15 cellular contexts compared by ENCODE assay signal in the genomic region with DNA sequence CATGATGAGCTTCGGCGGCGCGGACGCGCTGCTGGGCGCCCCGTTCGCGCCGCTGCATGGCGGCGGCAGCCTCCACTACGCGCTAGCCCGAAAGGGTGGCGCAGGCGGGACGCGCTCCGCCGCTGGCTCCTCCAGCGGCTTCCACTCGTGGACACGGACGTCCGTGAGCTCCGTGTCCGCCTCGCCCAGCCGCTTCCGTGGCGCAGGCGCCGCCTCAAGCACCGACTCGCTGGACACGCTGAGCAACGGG. TPM values are rescaled to one million over a fixed set of nuclear protein-coding genes. Genes with fewer than 3 reads are reported as not detected.
DNase-seq lines count a peak whose midpoint lies in the region; ATAC-seq and TF ChIP-seq lines count a peak whose summit lies in the region.
"Had no signal": no experiment of that assay in that cellular context is flagged by ENCODE, and none has a peak within 500 bp of the region (broad histone marks: within the 10 kb centered on the region; RNA-seq: fewer than 3 reads in every experiment).

No MANE protein-coding gene starts in this region.

- TF ChIP-seq POLR2A in spleen (IDR thresholded peaks at IDR 0.05) = no peak

- H3K4me3 ChIP-seq in H7 (ENCODE audit: insufficient read depth, low read depth, low read length) (peak overlapping the region; percentile 58), astrocyte of the cerebellum (ENCODE audit: low read depth, low read length) (peak overlapping the region; percentile 10), iPS-20b (ENCODE audit: low read length) (peak overlapping the region; percentile 38; the same call in 1 of the 2 replicates), spleen (peak overlapping the region in 7 of 8 donors; percentile 6 to 60 (median 33))
- H3K4me3 ChIP-seq: HAP-1 had no signal

- H3K9me3 ChIP-seq in iPS-20b (ENCODE audit: insufficient read depth, low read depth, low read length) (peaks cover 6% of the 10 kb centered on the region; the same call in 1 of the 2 replicates), spleen (peaks cover 0 to 9% (median 0%) of the 10 kb centered on the region in 8 donors)
- H3K9me3 ChIP-seq: HAP-1 had no signal

- intact Hi-C loops in spleen (cut with DNase I; ENCODE audit: low total_unique reads) = no loop called here

- WGBS in spleen, 5 donors = 7 to 40% (median 8%) methylated on average over 2 to 39 of the region's 39 CpGs

- no peak overlapping the region for H3K9ac ChIP-seq in iPS-20b (ENCODE audit: low read depth, low read length)

- DNase-seq in H7 = no peak
- DNase-seq in astrocyte of the cerebellum (ENCODE audit: low read depth) = no peak
- DNase-seq in spleen = no peak
- no peak for DNase-seq in stimulated activated naive CD4-positive, alpha-beta T cell (lab: John Stamatoyannopoulos, UW)
- no peak for DNase-seq in T-helper 2 cell
- DNase-seq: activated B cell treated with CpG ODN at 0.5 μM for 24 hours, cortex of kidney, GF-D8 had no signal

- H3K36me3 ChIP-seq in H7 (replicated peaks; ENCODE audit: control insufficient read depth, insufficient read depth, low read length) (peaks cover 1% of the 10 kb centered on the region), iPS-20b (ENCODE audit: insufficient read depth, low read depth, low read length) (no peaks in the 10 kb centered on the region), spleen (no peaks in the 10 kb centered on the region)
- H3K36me3 ChIP-seq: HAP-1 had no signal

- H3K27me3 ChIP-seq in H7 (ENCODE audit: control insufficient read depth, insufficient read depth, low read length) (peaks cover 36% of the 10 kb centered on the region), iPS-20b (ENCODE audit: insufficient read depth, low read length) (peaks cover 78% of the 10 kb centered on the region), spleen (replicated peaks in 1 of 7) (peaks cover 0 to 62% (median 40%) of the 10 kb centered on the region in 7 donors)

- TF ChIP-seq CTCF in astrocyte of the cerebellum (IDR thresholded peaks at IDR 0.05; ENCODE audit: low read depth, low read length, missing control alignments) = no peak
- TF ChIP-seq CTCF in spleen (IDR thresholded peaks at IDR 0.05 in 8 of 11, conservative IDR thresholded peaks at IDR 0.05 in 3 of 11) = no peak

- ATAC-seq in HG03196 (IDR thresholded peaks at IDR 0.05; ENCODE audit: unreplicated experiment) (no peak), GM18907 (IDR thresholded peaks at IDR 0.05; ENCODE audit: unreplicated experiment) (no peak)

- H3K4me1 ChIP-seq in iPS-20b (ENCODE audit: insufficient read depth, low read length) (peaks cover 10% of the 10 kb centered on the region; the same call in 1 of the 2 replicates), spleen (peaks cover 2 to 59% (median 45%) of the 10 kb centered on the region in 6 donors)

- in situ Hi-C loops in astrocyte of the cerebellum (cut with HindIII; ENCODE audit: low sequenced_read_pairs) = no loop called here

- H3K27ac ChIP-seq in iPS-20b (ENCODE audit: low read length) (no peak overlapping the region), spleen (no peak overlapping the region)

RNA-seq across cellular contexts. Expression of a gene that starts 0.2 kb away (rescaled TPM):
- total RNA-seq in H7 (2014; rRNA removed; shearing (Covaris generic)) = 1.0 and 2.0 TPM in 2 replicates
- 1 to 10 TPM in 6 of 7 donors, under 1 TPM in 1; 0.60 to 1.7 (median 1.4) TPM for total RNA-seq in spleen
- polyA plus RNA-seq in spleen = 1 to 10 TPM in 1 of 3 donors, under 1 TPM in 2; 0.50 to 1.2 (median 0.70) TPM
- total RNA-seq: HT1080 had no signal

RNA-seq across cellular contexts. Expression of a gene that starts 41.8 kb away (rescaled TPM):
- 0.42 TPM in 1 of 2 replicates, not detected in the other for total RNA-seq in H7 (2014; rRNA removed; shearing (Covaris generic))
- 1 to 10 TPM in 2 of 7 donors, not detected in 5; 1.1 to 1.4 TPM for total RNA-seq in spleen
- under 1 TPM; 0.03 to 0.11 (median 0.06) TPM for polyA plus RNA-seq in spleen
- total RNA-seq: activated B cell treated with CpG ODN at 0.5 μM for 24 hours; activated naive CD8-positive, alpha-beta T cell treated with anti-CD3 and anti-CD28 coated beads, Interleukin-2, amount 10 ng/mL, durations not matched to agents 7 days and 5 days; HT1080; renal cortical epithelial cell had no signal
